In genomic region chrX:51332188-51332942, GRCh38 we compare ENCODE assay signal across 8 cellular contexts. TPM values are rescaled to one million over a fixed set of nuclear protein-coding genes. Genes with fewer than 3 reads are reported as not detected.
DNase-seq lines count a peak whose midpoint lies in the region; ATAC-seq and TF ChIP-seq lines count a peak whose summit lies in the region.

Gene NUDT10 (plus strand): TSS chrX:51332822. CDS start chrX:51332966, 144 bp downstream.

- H3K4me3 ChIP-seq in HAP-1 (peak within 1 kb of the TSS; percentile 67), WERI-Rb-1 (ENCODE audit: low read depth, low read length) (no peak within 1 kb of the TSS)

- no peak for TF ChIP-seq CTCF in chondrocyte (IDR thresholded peaks at IDR 0.05)
- TF ChIP-seq CTCF in WERI-Rb-1 (IDR thresholded peaks at IDR 0.05; ENCODE audit: low read depth, low read length) = no peak

- H3K9me3 ChIP-seq in HAP-1 = no peaks in the 10 kb centered on the region
- no peaks in the 10 kb centered on the region for H3K9me3 ChIP-seq in WERI-Rb-1 (ENCODE audit: severe bottlenecking)

- no peaks in the 10 kb centered on the region for H3K9me3 Mint-ChIP-seq in chondrocyte (ENCODE audit: low read depth)

- H3K4me1 ChIP-seq in HAP-1 = peaks cover 10% of the 10 kb centered on the region

- peak within 1 kb of the TSS; percentile 84 for H3K4me3 Mint-ChIP-seq in chondrocyte (ENCODE audit: unreplicated experiment)

- peak; percentile 50 for ATAC-seq in left lobe of liver
- no peak for ATAC-seq in HG02885 (IDR thresholded peaks at IDR 0.05; ENCODE audit: poor library complexity, unreplicated experiment)

- no peak within 1 kb of the TSS for H3K27ac ChIP-seq in WERI-Rb-1

- H3K27me3 Mint-ChIP-seq in chondrocyte (ENCODE audit: low read depth) = peaks cover 2% of the 10 kb centered on the region

- DNase-seq in HAP-1 (ENCODE audit: low spot score in 2 of 2) (peak; percentile 80 to 94), T-helper 2 cell (peak in 3 of 5 experiments; percentile 3 to 29 (median 4)), chondrocyte (ENCODE audit: low spot score) (peak; percentile 87), left lobe of liver (ENCODE audit: low spot score) (no peak), WERI-Rb-1 (no peak), NOMO-1 treated with DMSO at 0.1 percent for 48 hours (lab: John Stamatoyannopoulos, UW; ENCODE audit: unreplicated experiment) (no peak)
- peak; percentile 22 to 25 for DNase-seq in stimulated activated CD4-positive, alpha-beta T cell treated with anti-CD3 and anti-CD28 coated beads, Interleukin-4, amount 100 ng/mL, for 48 hours (ENCODE audit: low read depth in 2 of 2)

- H3K36me3 ChIP-seq in HAP-1 (replicated peaks) (no peaks in the 10 kb centered on the region), WERI-Rb-1 (no peaks in the 10 kb centered on the region)

- H3K27ac Mint-ChIP-seq in chondrocyte (ENCODE audit: unreplicated experiment) = peak within 1 kb of the TSS; percentile 37

- in situ Hi-C loops in HAP-1 (cut with MboI; ENCODE audit: low sequenced_read_pairs) = no loop called here

- peaks cover 5% of the 10 kb centered on the region for H3K4me1 Mint-ChIP-seq in chondrocyte (ENCODE audit: low read depth)

- no peaks in the 10 kb centered on the region for H3K36me3 Mint-ChIP-seq in chondrocyte (ENCODE audit: low read depth)

- H3K27me3 ChIP-seq in HAP-1 (ENCODE audit: low read depth) (no peaks in the 10 kb centered on the region), WERI-Rb-1 (ENCODE audit: insufficient read depth, low read depth, severe bottlenecking) (peaks cover 32% of the 10 kb centered on the region)

RNA-seq across cellular contexts. Expression of gene NUDT10, which starts in this region (rescaled TPM):
- total RNA-seq in chondrocyte = 0.94 to 1.8 TPM (median 1.7 TPM) in 3 replicates
- total RNA-seq in left lobe of liver = 0.20 TPM

Comparison
In these comparisons a context has a peak if more than half of its experiments do, and no peak if none do; other contexts are left out.
1. Peak in ATAC-seq in left lobe of liver; RNA of the gene not detected or under 1 TPM.
2. DNase-seq: peak in HAP-1 (2 of 2), T-helper 2 cell (3 of 5), chondrocyte (single experiment) and stimulated activated CD4-positive, alpha-beta T cell treated with anti-CD3 and anti-CD28 coated beads, Interleukin-4, amount 100 ng/mL, for 48 hours (2 of 2); none in left lobe of liver (single experiment), WERI-Rb-1 (single experiment) and NOMO-1 treated with DMSO at 0.1 percent for 48 hours (single experiment).